ENCODE assay signal across 8 cellular contexts in genomic region chr2:69386789-69387734, GRCh38. TPM values are rescaled to one million over a fixed set of nuclear protein-coding genes. Genes with fewer than 3 reads are reported as not detected.
DNase-seq lines count a peak whose midpoint lies in the region; FAIRE-seq and TF ChIP-seq lines count a peak whose summit lies in the region.

Gene GFPT1 (minus strand): TSS chr2:69387227. CDS start chr2:69387071, 156 bp downstream.

- no peak for FAIRE-seq in frontal cortex (lab: Jason Lieb, UNC)

- peak within 1 kb of the TSS; percentile 93 for H3K4me3 Mint-ChIP-seq in activated naive CD4-positive, alpha-beta T cell treated with anti-CD3 and anti-CD28 coated beads for 36 hours

- CTCF ChIA-PET in activated naive CD4-positive, alpha-beta T cell treated with anti-CD3 and anti-CD28 coated beads for 36 hours (lab: Charles Lee): interaction anchor here (0.6 to 3.4 kb wide), 4 partner anchors 11 to 660 kb away, joined by 3 to 11 read pairs (median 5); partner anchors contain the start of gene ANXA4

- H3K27ac Mint-ChIP-seq in activated naive CD4-positive, alpha-beta T cell treated with anti-CD3 and anti-CD28 coated beads for 36 hours: peak within 1 kb of the TSS; percentile 83

- TF ChIP-seq CTCF in HFF-Myc (IDR thresholded peaks at IDR 0.05; ENCODE audit: low read depth, low read length, missing control alignments): no peak

- H3K4me3 ChIP-seq in HFF-Myc (replicated peaks; ENCODE audit: low read depth, low read length): peak within 1 kb of the TSS; percentile 72

- H3K9me3 Mint-ChIP-seq in activated naive CD4-positive, alpha-beta T cell treated with anti-CD3 and anti-CD28 coated beads for 36 hours: no peaks in the 10 kb centered on the region

- no peaks in the 10 kb centered on the region for H3K36me3 Mint-ChIP-seq in activated naive CD4-positive, alpha-beta T cell treated with anti-CD3 and anti-CD28 coated beads for 36 hours (ENCODE audit: low read depth)

- DNase-seq in GM03348 (ENCODE audit: low spot score): peak; percentile 97
- peak; percentile 41 for DNase-seq in HFF-Myc (ENCODE audit: extremely low read depth, low read depth)
- DNase-seq in NAMALWA (ENCODE audit: low spot score): peak; percentile 91
- DNase-seq in SK-N-DZ (ENCODE audit: low spot score): peak; percentile 90
- peak; percentile 93 for DNase-seq in activated naive CD4-positive, alpha-beta T cell treated with anti-CD3 and anti-CD28 coated beads for 36 hours
- peak; percentile 93 for DNase-seq in frontal cortex (ENCODE audit: low spot score in 2 of 2)
- peak; percentile 59 for DNase-seq in non-pigmented ciliary epithelial cell (ENCODE audit: low read depth)
- DNase-seq in substantia nigra (lab: John Stamatoyannopoulos, UW): peak; percentile 18 to 95 (median 84)

- no peaks in the 10 kb centered on the region for H3K27me3 Mint-ChIP-seq in activated naive CD4-positive, alpha-beta T cell treated with anti-CD3 and anti-CD28 coated beads for 36 hours (ENCODE audit: low read depth)

- H3K27ac ChIP-seq in substantia nigra (ENCODE audit: low read depth, low read length, poor library complexity, severe bottlenecking): peak within 1 kb of the TSS; percentile 73

- intact Hi-C loops in activated naive CD4-positive, alpha-beta T cell treated with anti-CD3 and anti-CD28 coated beads for 36 hours (cut with micrococcal nuclease): loop anchor here (1.0 to 5.0 kb wide), 4 partner anchors 50 to 442 kb away; partner anchors contain the start of genes AAK1, GMCL1 and NFU1

- peaks cover 42% of the 10 kb centered on the region for H3K4me1 Mint-ChIP-seq in activated naive CD4-positive, alpha-beta T cell treated with anti-CD3 and anti-CD28 coated beads for 36 hours (ENCODE audit: low read depth)

RNA-seq across cellular contexts. Expression of gene GFPT1, which starts in this region (rescaled TPM):
- polyA plus RNA-seq in SK-N-DZ (2014; cell fraction: cytosol; rRNA removed): 15.2 and 17.7 TPM in 2 replicates
- 5.2 and 7.5 TPM in 2 replicates for polyA plus RNA-seq in SK-N-DZ (2014; cell fraction: nucleus; rRNA removed)
- 10 to 100 TPM; 34.6 to 36.0 TPM for total RNA-seq in activated naive CD4-positive, alpha-beta T cell treated with anti-CD3 and anti-CD28 coated beads for 36 hours
- 97.4 TPM for total RNA-seq in frontal cortex

Comparison
In these comparisons a context has a peak if more than half of its experiments do, and no peak if none do; other contexts are left out.
1. Peak in every context shown above with its lines: DNase-seq, H3K4me3 ChIP-seq and H3K27ac ChIP-seq.
2. DNase-seq: peak in every context shown above with its lines; median percentile 97 in GM03348; 93 in activated naive CD4-positive, alpha-beta T cell treated with anti-CD3 and anti-CD28 coated beads for 36 hours; 93 in frontal cortex; 91 in NAMALWA; 90 in SK-N-DZ; 84 in substantia nigra; 59 in non-pigmented ciliary epithelial cell; 41 in HFF-Myc.